In the genomic region with DNA sequence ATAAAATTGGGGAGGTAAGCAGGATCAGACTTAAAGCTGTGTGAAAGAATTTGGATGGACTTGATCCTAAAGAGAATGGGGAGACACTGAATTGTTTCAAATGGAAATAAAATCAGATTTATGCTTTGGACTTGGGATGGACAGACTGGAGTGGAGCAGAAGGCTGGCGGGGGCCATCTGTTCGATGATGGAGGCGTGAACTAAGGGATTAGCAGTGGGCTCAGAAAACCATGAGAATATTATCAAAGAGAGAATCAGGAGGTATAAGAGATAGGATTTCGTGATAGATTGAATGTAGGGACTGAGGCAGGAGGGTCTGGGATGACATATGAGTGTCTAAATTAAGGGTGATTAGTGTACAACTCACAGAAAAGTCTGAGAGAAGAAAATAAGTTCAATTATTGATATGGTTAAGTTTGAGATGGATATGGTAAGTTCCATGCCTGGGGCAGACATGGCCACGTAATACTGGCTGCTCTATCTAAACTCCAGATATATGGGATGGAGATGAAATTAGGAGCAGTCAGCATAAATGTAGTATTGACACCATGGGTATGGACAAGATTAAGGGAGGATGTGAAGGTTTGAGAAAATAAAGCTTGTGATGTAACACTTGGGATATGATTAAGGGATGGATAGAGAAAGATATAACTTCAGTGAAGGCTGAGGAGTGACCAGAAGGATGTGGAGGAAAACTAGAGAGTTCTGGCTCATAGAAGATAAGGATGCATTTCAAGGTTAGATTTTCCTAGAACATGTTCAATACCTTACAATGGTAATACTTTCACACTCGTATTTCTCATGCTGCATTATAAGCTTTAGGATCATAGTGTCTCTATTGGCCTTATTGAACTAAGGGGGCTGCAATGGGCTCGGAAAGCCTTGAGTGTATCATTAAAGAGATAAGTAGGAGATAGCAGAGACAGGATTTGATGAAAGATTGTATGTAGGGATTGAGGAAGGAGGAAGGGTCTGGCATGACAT, we compare ENCODE assay signal across 1 cellular context.
TF ChIP-seq lines count a peak whose summit lies in the region.

No MANE protein-coding gene starts in this region.

TF ChIP-seq in GM23338, 12 proteins besides CTCF, POLR2A, EP300 and RAD21 (continued from another document):
- TF ChIP-seq REST (IDR thresholded peaks at IDR 0.05; ENCODE audit: unreplicated experiment) = no peak
- no peak for TF ChIP-seq EZH2 (IDR thresholded peaks at IDR 0.05; ENCODE audit: low read depth, unreplicated experiment)
- no peak for TF ChIP-seq EZH2phosphoT487 (IDR thresholded peaks at IDR 0.05; ENCODE audit: unreplicated experiment)
- TF ChIP-seq ZNF114 (CRISPR knock-in tag; IDR thresholded peaks at IDR 0.05) = no peak
- no peak for TF ChIP-seq NANOG (IDR thresholded peaks at IDR 0.05; ENCODE audit: borderline replicate concordance)
